Comparison of ENCODE assay signal across 8 cellular contexts in genomic region chr16:69105501-69106361, GRCh38. TPM values are rescaled to one million over a fixed set of nuclear protein-coding genes. Genes with fewer than 3 reads are reported as not detected.
DNase-seq lines count a peak whose midpoint lies in the region; ATAC-seq and TF ChIP-seq lines count a peak whose summit lies in the region.

TSS of gene HAS3 (plus strand) at chr16:69105653. CDS start at chr16:69109396, 3,743 bp downstream.

- peaks cover 18% of the 10 kb centered on the region; the same call in 1 of the 2 replicates for H3F3A ChIP-seq in PC-9 (ENCODE audit: insufficient read depth, low read depth)

- H3K9me2 ChIP-seq in PC-9 (ENCODE audit: insufficient read depth): no peaks in the 10 kb centered on the region

- H3K9ac ChIP-seq in rectal smooth muscle tissue (ENCODE audit: low read length): no peak within 1 kb of the TSS

- TF ChIP-seq CTCF in PC-9 (conservative IDR thresholded peaks at IDR 0.05) (peak; percentile 62; the same call in 1 of the 2 replicates), astrocyte of the spinal cord (IDR thresholded peaks at IDR 0.05; ENCODE audit: low read depth, low read length) (peak; percentile 36)

- no CpG with 5 or more reads among the region's 80 CpGs for WGBS in iPS DF 6.9 (ENCODE audit: insufficient coverage, insufficient read length)

- H3K4me3 ChIP-seq in PC-9 (peak within 1 kb of the TSS; percentile 93), astrocyte of the spinal cord (ENCODE audit: low read depth, low read length) (peak within 1 kb of the TSS; percentile 46), iPS DF 6.9 (ENCODE audit: low read length) (peak within 1 kb of the TSS; percentile 78), rectal smooth muscle tissue (ENCODE audit: low read length) (peak within 1 kb of the TSS; percentile 68)

- H3K4me1 ChIP-seq in PC-9 (replicated peaks; ENCODE audit: insufficient read depth): peaks cover 14% of the 10 kb centered on the region; the same call in 1 of the 2 replicates
- peaks cover 10% of the 10 kb centered on the region; the same call in 1 of the 2 replicates for H3K4me1 ChIP-seq in iPS DF 6.9 (ENCODE audit: control insufficient read depth, insufficient read depth, low read length)
- H3K4me1 ChIP-seq in rectal smooth muscle tissue (ENCODE audit: control insufficient read depth, insufficient read depth, low read length): peaks cover 14% of the 10 kb centered on the region

- no peaks in the 10 kb centered on the region for H4K20me1 ChIP-seq in PC-9 (ENCODE audit: insufficient read depth)

- H3K9me3 ChIP-seq in PC-9 (ENCODE audit: insufficient read depth, low read depth) (no peaks in the 10 kb centered on the region), iPS DF 6.9 (ENCODE audit: control insufficient read depth, insufficient read depth, low read length) (no peaks in the 10 kb centered on the region)

- H3K27me3 ChIP-seq in PC-9 (ENCODE audit: insufficient read depth, low read depth) (no peaks in the 10 kb centered on the region), iPS DF 6.9 (ENCODE audit: control insufficient read depth, insufficient read depth, low read length) (no peaks in the 10 kb centered on the region), rectal smooth muscle tissue (ENCODE audit: control insufficient read depth, insufficient read depth, low read length) (peaks cover 3% of the 10 kb centered on the region)

- BruUV-seq in PC-9 (replicated peaks; lab: Mats Ljungman, UMichigan): no TSS peak

- H3K4me2 ChIP-seq in PC-9: peak within 1 kb of the TSS; percentile 99

- no peaks in the 10 kb centered on the region for H3K36me3 ChIP-seq in PC-9 (ENCODE audit: low read depth)
- H3K36me3 ChIP-seq in iPS DF 6.9 (ENCODE audit: control insufficient read depth, insufficient read depth, low read length): peaks cover 13% of the 10 kb centered on the region
- peaks cover 7% of the 10 kb centered on the region for H3K36me3 ChIP-seq in rectal smooth muscle tissue (ENCODE audit: control insufficient read depth, insufficient read depth, low read length)

- H3K27ac ChIP-seq in PC-9 (no peak within 1 kb of the TSS), iPS DF 6.9 (ENCODE audit: low read length) (no peak within 1 kb of the TSS), rectal smooth muscle tissue (ENCODE audit: low read depth, low read length) (no peak within 1 kb of the TSS)

- ATAC-seq in HG03108 (IDR thresholded peaks at IDR 0.05; ENCODE audit: unreplicated experiment) (peak; percentile 45), HG03039 (IDR thresholded peaks at IDR 0.05; ENCODE audit: unreplicated experiment) (no peak), GM19397 (IDR thresholded peaks at IDR 0.05; ENCODE audit: unreplicated experiment) (no peak)

- DNase-seq in DMS153 treated with DMSO at 0.1 percent for 48 hours (lab: John Stamatoyannopoulos, UW; ENCODE audit: unreplicated experiment) (peak; percentile 34), PC-9 (peak; percentile 66 to 71), astrocyte of the spinal cord (ENCODE audit: low read depth, low spot score) (peak; percentile 63), iPS DF 6.9 (ENCODE audit: low read depth, low spot score) (no peak)

- CTCF ChIA-PET in PC-9 (lab: Charles Lee): interaction anchor here (0.6 to 0.9 kb wide), 5 partner anchors 102 to 778 kb away, joined by 3 to 12 read pairs (median 4); no protein-coding TSS in a partner anchor

- peaks cover 12% of the 10 kb centered on the region for H3K79me2 ChIP-seq in PC-9 (ENCODE audit: low read depth)

- POLR2A ChIA-PET in PC-9 (lab: Charles Lee; ENCODE audit: unreplicated experiment): no interaction called here

- intact Hi-C loops in PC-9 (cut with micrococcal nuclease; ENCODE audit: unreplicated experiment): loop anchor here (1.0 to 5.0 kb wide), 2 partner anchors 113 to 203 kb away; no protein-coding TSS in a partner anchor

- in situ Hi-C loops in astrocyte of the spinal cord (cut with HindIII; ENCODE audit: low sequenced_read_pairs): no loop called here

- peak within 1 kb of the TSS; percentile 91 for H2AFZ ChIP-seq in PC-9

RNA-seq across cellular contexts. Expression of gene HAS3, which starts in this region (rescaled TPM):
- 2.5 and 2.7 TPM in 2 replicates for total RNA-seq in PC-9 (2021)
